In the genomic region with DNA sequence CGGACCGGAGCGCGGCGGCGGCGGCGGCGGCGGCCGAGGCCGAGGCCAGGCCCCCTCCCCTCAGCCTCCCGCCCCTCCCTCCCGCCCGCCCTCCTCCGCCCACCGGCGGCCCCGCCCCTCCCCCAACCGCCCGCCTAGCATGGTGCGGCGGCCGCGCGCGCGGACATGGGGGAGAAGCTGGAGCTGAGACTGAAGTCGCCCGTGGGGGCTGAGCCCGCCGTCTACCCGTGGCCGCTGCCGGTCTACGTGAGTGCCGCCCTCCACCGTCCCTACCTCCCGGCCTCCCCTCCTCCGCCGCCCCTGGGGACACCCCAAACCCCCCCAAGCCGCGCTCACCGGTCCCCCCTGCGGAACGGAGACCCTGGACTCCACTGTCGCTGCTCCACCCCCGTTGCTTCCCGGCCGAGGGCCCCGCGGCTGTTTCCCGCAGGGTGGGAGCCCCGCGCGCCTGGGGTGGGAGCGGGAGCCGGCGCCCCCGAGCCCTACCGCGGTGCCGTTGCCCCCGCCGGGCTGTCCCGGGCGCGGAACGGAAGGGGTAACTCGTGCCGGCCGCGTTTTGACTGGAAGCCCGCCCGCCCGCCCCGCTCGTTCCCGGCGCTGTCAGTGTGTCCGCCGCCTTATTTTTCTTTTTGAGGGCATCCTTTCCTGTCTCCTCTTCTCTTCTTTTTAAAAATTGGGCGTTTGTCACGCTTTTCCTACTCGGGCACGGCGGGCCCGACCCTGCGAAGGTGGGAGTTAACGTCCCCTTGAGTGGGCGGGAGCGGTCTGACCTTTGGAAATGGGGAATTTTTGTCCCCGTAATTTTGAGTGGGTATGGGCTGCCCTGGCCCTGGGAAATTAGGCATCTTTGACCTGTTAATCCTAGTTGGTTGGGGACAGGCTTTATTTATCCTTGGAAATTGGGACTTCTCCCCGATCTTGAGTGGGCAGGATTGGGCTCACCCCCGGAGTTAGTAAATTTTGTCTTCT, we compare ENCODE assay signal across 8 cellular contexts. TPM values are rescaled to one million over a fixed set of nuclear protein-coding genes. Genes with fewer than 3 reads are reported as not detected.
A peak's percentile ranks its signal among the peaks of the same experiment; 100 is the strongest.
DNase-seq lines count a peak whose midpoint lies in the region; ATAC-seq and TF ChIP-seq lines count a peak whose summit lies in the region.

No MANE protein-coding gene starts in this region.

- peak; percentile 13 for ATAC-seq in activated naive CD8-positive, alpha-beta T cell treated with anti-CD3 and anti-CD28 coated beads, Interleukin-2, amount 50 U/mL, for 24 hours

- H3K9me3 ChIP-seq in iPS-18a (ENCODE audit: control insufficient read depth, low read depth, low read length) (no peaks in the 10 kb centered on the region), smooth muscle cell (replicated peaks; ENCODE audit: low read depth) (no peaks in the 10 kb centered on the region)

- DNase-seq in activated CD4-positive, alpha-beta T cell treated with anti-CD3 and anti-CD28 coated beads for 4 hours: peak; percentile 45
- no peak for DNase-seq in activated CD4-positive, alpha-beta T cell treated with anti-CD3 and anti-CD28 coated beads, Interleukin-2, amount 50 U/mL, for 1 hour
- DNase-seq in M059J (ENCODE audit: low read depth) (peak; percentile 33), smooth muscle cell (lab: John Stamatoyannopoulos, UW; ENCODE audit: unreplicated experiment) (peak; percentile 68), LoVo (ENCODE audit: low spot score) (no peak), ecto neural progenitor cell (ENCODE audit: low spot score) (no peak)
- DNase-seq in activated naive CD8-positive, alpha-beta T cell treated with anti-CD3 and anti-CD28 coated beads, Interleukin-2, amount 50 U/mL, for 24 hours: peak; percentile 57

- no peak overlapping the region for H3K27ac ChIP-seq in iPS-18a (ENCODE audit: low read length)
- H3K27ac ChIP-seq in smooth muscle cell (ENCODE audit: low read depth): peak overlapping the region; percentile 90

- H3K79me2 ChIP-seq in smooth muscle cell (ENCODE audit: low read depth): peaks cover 42% of the 10 kb centered on the region

- peak overlapping the region; percentile 58 for H2AFZ ChIP-seq in smooth muscle cell (ENCODE audit: low read depth)

- H4K20me1 ChIP-seq in smooth muscle cell (ENCODE audit: low read depth): peaks cover 49% of the 10 kb centered on the region

- H3F3A ChIP-seq in smooth muscle cell (ENCODE audit: low read depth): peaks cover 13% of the 10 kb centered on the region

- H3K9ac ChIP-seq in iPS-18a (ENCODE audit: low read length): peak overlapping the region; percentile 71
- H3K9ac ChIP-seq in smooth muscle cell (ENCODE audit: low read depth): peak overlapping the region; percentile 91

- no peak for TF ChIP-seq CTCF in smooth muscle cell (IDR thresholded peaks at IDR 0.05; ENCODE audit: borderline replicate concordance, insufficient read depth, poor library complexity, severe bottlenecking)

- H3K27me3 Mint-ChIP-seq in activated naive CD8-positive, alpha-beta T cell treated with anti-CD3 and anti-CD28 coated beads, Interleukin-2, amount 50 U/mL, for 24 hours: no peaks in the 10 kb centered on the region

- H3K36me3 Mint-ChIP-seq in activated naive CD8-positive, alpha-beta T cell treated with anti-CD3 and anti-CD28 coated beads, Interleukin-2, amount 50 U/mL, for 24 hours (ENCODE audit: low read depth): peaks cover 23% of the 10 kb centered on the region

- H3K27me3 ChIP-seq in iPS-18a (ENCODE audit: control insufficient read depth, insufficient read depth, low read length) (no peaks in the 10 kb centered on the region), smooth muscle cell (ENCODE audit: low read depth) (no peaks in the 10 kb centered on the region)

- peak overlapping the region; percentile 99 for H3K4me2 ChIP-seq in smooth muscle cell

- 0% methylated on average over 25 of the region's 95 CpGs for WGBS in smooth muscle cell (ENCODE audit: low lambda C conversion rate)

- no peaks in the 10 kb centered on the region for H3K36me3 ChIP-seq in iPS-18a (ENCODE audit: control insufficient read depth, low read depth, low read length)
- no peaks in the 10 kb centered on the region for H3K36me3 ChIP-seq in smooth muscle cell (ENCODE audit: low read depth)

- peak overlapping the region; percentile 88 for H3K4me3 ChIP-seq in iPS-18a (ENCODE audit: low read length)
- H3K4me3 ChIP-seq in smooth muscle cell: peak overlapping the region; percentile 99

- no peaks in the 10 kb centered on the region for H3K9me3 Mint-ChIP-seq in activated naive CD8-positive, alpha-beta T cell treated with anti-CD3 and anti-CD28 coated beads, Interleukin-2, amount 50 U/mL, for 24 hours

- peaks cover 44% of the 10 kb centered on the region for H3K4me1 Mint-ChIP-seq in activated naive CD8-positive, alpha-beta T cell treated with anti-CD3 and anti-CD28 coated beads, Interleukin-2, amount 50 U/mL, for 24 hours

- H3K4me1 ChIP-seq in iPS-18a (ENCODE audit: control insufficient read depth, low read depth, low read length) (peaks cover 4% of the 10 kb centered on the region), smooth muscle cell (ENCODE audit: low read depth) (peaks cover 10% of the 10 kb centered on the region)

- peak overlapping the region; percentile 97 for H3K4me3 Mint-ChIP-seq in activated naive CD8-positive, alpha-beta T cell treated with anti-CD3 and anti-CD28 coated beads, Interleukin-2, amount 50 U/mL, for 24 hours

- peak overlapping the region; percentile 99 for H3K27ac Mint-ChIP-seq in activated naive CD8-positive, alpha-beta T cell treated with anti-CD3 and anti-CD28 coated beads, Interleukin-2, amount 50 U/mL, for 24 hours

RNA-seq across cellular contexts. Expression of a gene that starts 0.6 kb away (rescaled TPM):
- total RNA-seq in M059J (2014; rRNA removed; shearing (Covaris generic)): 4.1 and 11.0 TPM in 2 replicates
- total RNA-seq in smooth muscle cell: 4.2 and 4.8 TPM in 2 replicates
- 3.4 and 5.5 TPM in 2 replicates for polyA plus RNA-seq in smooth muscle cell

RNA-seq across cellular contexts. Expression of a gene that starts 12.9 kb away (rescaled TPM):
- 61.0 and 93.3 TPM in 2 replicates for total RNA-seq in M059J (2014; rRNA removed; shearing (Covaris generic))
- 43.0 and 66.2 TPM in 2 replicates for total RNA-seq in smooth muscle cell
- polyA plus RNA-seq in smooth muscle cell: 81.0 and 82.8 TPM in 2 replicates

Comparison
In these comparisons a context has a peak if more than half of its experiments do, and no peak if none do; other contexts are left out.
1. DNase-seq: peak in activated CD4-positive, alpha-beta T cell treated with anti-CD3 and anti-CD28 coated beads for 4 hours (2 of 2), M059J (single experiment), activated naive CD8-positive, alpha-beta T cell treated with anti-CD3 and anti-CD28 coated beads, Interleukin-2, amount 50 U/mL, for 24 hours (single experiment) and smooth muscle cell (single experiment); none in activated CD4-positive, alpha-beta T cell treated with anti-CD3 and anti-CD28 coated beads, Interleukin-2, amount 50 U/mL, for 1 hour (single experiment), LoVo (single experiment) and ecto neural progenitor cell (single experiment).